1 cellular context compared by ENCODE assay signal in the genomic region with DNA sequence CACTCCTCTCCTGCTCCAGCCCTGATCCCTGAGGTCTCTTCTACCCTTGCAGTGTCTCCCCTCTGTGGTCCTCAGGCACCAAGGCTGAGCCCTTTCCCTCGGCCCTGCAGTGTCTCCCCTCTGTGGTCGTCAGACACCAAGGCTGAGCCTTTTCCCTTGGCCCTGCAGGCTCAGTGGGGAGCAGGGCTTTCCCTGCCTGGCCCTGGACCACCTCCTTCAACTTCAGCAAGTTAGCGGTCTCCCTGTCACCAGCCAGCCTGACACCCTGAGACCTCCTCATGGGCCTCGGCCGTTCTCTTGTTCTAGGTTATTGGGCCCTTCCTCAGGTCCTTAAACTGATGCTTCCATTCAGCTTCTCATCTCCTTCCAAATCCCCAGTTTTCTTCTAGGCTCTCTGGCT.
A peak's percentile ranks its signal among the peaks of the same experiment; 100 is the strongest.
TF ChIP-seq lines count a peak whose summit lies in the region.

No MANE protein-coding gene starts in this region.

TF ChIP-seq in GM12878, 131 proteins besides CTCF, POLR2A, EP300 and RAD21:
- TF ChIP-seq HDGF (IDR thresholded peaks at IDR 0.05) (peak; percentile 80), MEF2B (IDR thresholded peaks at IDR 0.05; ENCODE audit: partially characterized antibody, poor library complexity, severe bottlenecking) (no peak)
